ENCODE assay signal across 13 cellular contexts in the genomic region with DNA sequence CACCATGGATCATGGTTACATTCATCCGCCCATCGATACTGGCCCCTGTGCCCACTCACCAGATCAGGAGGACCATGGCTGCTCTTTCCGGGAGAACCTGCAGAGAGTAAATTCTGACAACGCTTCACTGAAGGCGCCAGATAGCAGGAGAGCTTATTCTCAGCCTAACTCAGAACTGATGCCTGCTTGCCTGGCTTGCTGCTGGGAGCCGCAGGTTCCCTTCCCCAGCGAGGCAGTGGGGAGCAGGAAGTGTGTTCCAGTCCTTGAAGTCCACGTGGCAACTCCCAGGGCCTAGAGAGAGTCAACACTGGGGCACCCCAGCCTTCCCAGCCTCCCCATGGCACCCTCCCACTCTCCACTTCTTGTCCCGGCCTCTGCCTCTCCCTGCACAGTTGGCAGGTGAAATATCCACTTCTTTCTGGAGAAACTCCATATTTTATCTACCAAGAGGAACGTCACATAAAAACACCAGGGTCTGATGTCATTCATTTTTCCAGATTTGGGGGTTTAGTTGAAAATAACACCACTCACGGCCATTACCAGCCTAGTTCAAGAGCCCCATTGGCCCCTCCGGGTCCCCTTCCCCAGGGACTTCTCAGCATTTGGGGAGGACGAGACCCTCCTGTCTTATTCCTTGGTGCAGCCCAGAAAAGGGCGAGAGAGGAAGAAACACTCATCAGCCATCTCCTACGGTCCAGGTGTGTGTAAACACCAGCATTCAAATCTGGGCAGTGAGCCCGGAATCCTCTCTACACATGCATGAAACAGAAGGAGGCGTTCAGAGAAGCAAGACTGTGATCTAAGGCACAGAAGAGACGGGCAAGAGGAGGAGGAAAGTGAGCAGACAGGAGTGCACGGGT. TPM values are rescaled to one million over a fixed set of nuclear protein-coding genes. Genes with fewer than 3 reads are reported as not detected.
DNase-seq lines count a peak whose midpoint lies in the region; ATAC-seq and TF ChIP-seq lines count a peak whose summit lies in the region.
"Had no signal": no experiment of that assay in that cellular context is flagged by ENCODE, and none has a peak within 500 bp of the region (broad histone marks: within the 10 kb centered on the region; RNA-seq: fewer than 3 reads in every experiment).

No MANE protein-coding gene starts in this region.

- H3K9me3 Mint-ChIP-seq in WTC11, result 0 out of 2 replicates have a peak, but pooled peaks cover under 1% of the 10 kb centered on the region
- H3K9me3 Mint-ChIP-seq: activated CD4-positive, alpha-beta memory T cell treated with anti-CD3 and anti-CD28 coated beads for 36 hours had no signal

- H3K4me1 ChIP-seq in left lung, result peaks cover 3 to 23% of the 10 kb centered on the region in 2 donors
- peaks cover 5% of the 10 kb centered on the region for H3K4me1 ChIP-seq in colonic mucosa

- H3K27me3 ChIP-seq in left lung, result peaks cover 0 to 45% of the 10 kb centered on the region in 2 donors
- H3K27me3 ChIP-seq in colonic mucosa, result peaks cover 28% of the 10 kb centered on the region
- H3K27me3 ChIP-seq: tibial artery had no signal

- H3K4me1 Mint-ChIP-seq in WTC11, result peaks cover 35% of the 10 kb centered on the region

- no peak overlapping the region for H3K4me3 ChIP-seq in left lung
- H3K4me3 ChIP-seq in colonic mucosa, result no peak overlapping the region
- H3K4me3 ChIP-seq: tibial artery had no signal

- no peak overlapping the region for H3K4me3 Mint-ChIP-seq in WTC11
- H3K4me3 Mint-ChIP-seq: activated CD4-positive, alpha-beta memory T cell treated with anti-CD3 and anti-CD28 coated beads for 36 hours had no signal

- H3K27ac ChIP-seq in left lung, result no peak overlapping the region
- H3K27ac ChIP-seq in colonic mucosa, result no peak overlapping the region
- H3K27ac ChIP-seq: tibial artery had no signal

- intact Hi-C loops in left lung (cut with DNase I) (no loop called here), colonic mucosa (cut with DNase I) (no loop called here)

- CTCF ChIA-PET in WTC11 (lab: Charles Lee), result interaction anchor here (1.4 to 2.0 kb wide), 2 partner anchors 23 to 33 kb away, joined by 3 to 13 read pairs; no protein-coding TSS in a partner anchor

- no peak overlapping the region for H3K9ac ChIP-seq in colonic mucosa (ENCODE audit: low read depth in 2 of 2, low read length in 2 of 2)

- H3K27me3 Mint-ChIP-seq in WTC11 (ENCODE audit: low read depth), result peaks cover 20% of the 10 kb centered on the region

- H3K9me3 ChIP-seq in left lung, result no peaks in the 10 kb centered on the region
- H3K9me3 ChIP-seq in colonic mucosa, result no peaks in the 10 kb centered on the region
- H3K9me3 ChIP-seq: tibial artery had no signal

- H3K36me3 Mint-ChIP-seq in WTC11, result peaks cover 3% of the 10 kb centered on the region
- H3K36me3 Mint-ChIP-seq: activated CD4-positive, alpha-beta memory T cell treated with anti-CD3 and anti-CD28 coated beads for 36 hours had no signal

- TF ChIP-seq CTCF in WTC11 (IDR thresholded peaks at IDR 0.05) (no peak), left lung (IDR thresholded peaks at IDR 0.05) (no peak), colonic mucosa (IDR thresholded peaks at IDR 0.05) (no peak)

- H3K36me3 ChIP-seq in left lung (no peaks in the 10 kb centered on the region), colonic mucosa (no peaks in the 10 kb centered on the region)
- H3K36me3 ChIP-seq: tibial artery had no signal

- ATAC-seq in WTC11 (no peak), left lung (peak; percentile 42), GM18519 (IDR thresholded peaks at IDR 0.05; ENCODE audit: low FRiP score, unreplicated experiment) (no peak)

- POLR2A ChIA-PET in WTC11 (lab: Charles Lee), result no interaction called here

- H3K27ac Mint-ChIP-seq in WTC11, result peak overlapping the region; percentile 70
- H3K27ac Mint-ChIP-seq: activated CD4-positive, alpha-beta memory T cell treated with anti-CD3 and anti-CD28 coated beads for 36 hours had no signal

- DNase-seq in A172 (ENCODE audit: low spot score) (peak; percentile 13), NCI-H1092 treated with DMSO at 0.1 percent for 48 hours (lab: John Stamatoyannopoulos, UW) (peak; percentile 64), WTC11 (ENCODE audit: low spot score) (no peak), left lung (peak in 1 of 2 donors; percentile 72), NCI-H774 (lab: John Stamatoyannopoulos, UW) (no peak), NCI-H1694 treated with DMSO at 0.1 percent for 48 hours (lab: John Stamatoyannopoulos, UW) (no peak), colonic mucosa (no peak)
- DNase-seq: activated CD4-positive, alpha-beta memory T cell treated with anti-CD3 and anti-CD28 coated beads for 36 hours; activated naive CD4-positive, alpha-beta T cell treated with Interleukin-2 at 50 U/mL for 16 hours; T-helper 1 cell had no signal

TF ChIP-seq in WTC11, 78 proteins besides CTCF, POLR2A, EP300 and RAD21 (continues in another document):
- TF ChIP-seq, protein P1, sequence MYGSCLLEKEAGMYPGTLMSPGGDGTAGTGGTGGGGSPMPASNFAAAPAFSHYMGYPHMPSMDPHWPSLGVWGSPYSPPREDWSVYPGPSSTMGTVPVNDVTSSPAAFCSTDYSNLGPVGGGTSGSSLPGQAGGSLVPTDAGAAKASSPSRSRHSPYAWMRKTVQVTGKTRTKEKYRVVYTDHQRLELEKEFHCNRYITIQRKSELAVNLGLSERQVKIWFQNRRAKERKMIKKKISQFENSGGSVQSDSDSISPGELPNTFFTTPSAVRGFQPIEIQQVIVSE (CRISPR knock-in tag; IDR thresholded peaks at IDR 0.05; ENCODE audit: borderline replicate concordance), result no peak
- TF ChIP-seq E2F1 (CRISPR knock-in tag; IDR thresholded peaks at IDR 0.05), result no peak
- TF ChIP-seq AFF4 (CRISPR knock-in tag; IDR thresholded peaks at IDR 0.05; ENCODE audit: borderline replicate concordance), result no peak
- no peak for TF ChIP-seq ZBTB43 (CRISPR knock-in tag; IDR thresholded peaks at IDR 0.05)
- TF ChIP-seq, protein P2, sequence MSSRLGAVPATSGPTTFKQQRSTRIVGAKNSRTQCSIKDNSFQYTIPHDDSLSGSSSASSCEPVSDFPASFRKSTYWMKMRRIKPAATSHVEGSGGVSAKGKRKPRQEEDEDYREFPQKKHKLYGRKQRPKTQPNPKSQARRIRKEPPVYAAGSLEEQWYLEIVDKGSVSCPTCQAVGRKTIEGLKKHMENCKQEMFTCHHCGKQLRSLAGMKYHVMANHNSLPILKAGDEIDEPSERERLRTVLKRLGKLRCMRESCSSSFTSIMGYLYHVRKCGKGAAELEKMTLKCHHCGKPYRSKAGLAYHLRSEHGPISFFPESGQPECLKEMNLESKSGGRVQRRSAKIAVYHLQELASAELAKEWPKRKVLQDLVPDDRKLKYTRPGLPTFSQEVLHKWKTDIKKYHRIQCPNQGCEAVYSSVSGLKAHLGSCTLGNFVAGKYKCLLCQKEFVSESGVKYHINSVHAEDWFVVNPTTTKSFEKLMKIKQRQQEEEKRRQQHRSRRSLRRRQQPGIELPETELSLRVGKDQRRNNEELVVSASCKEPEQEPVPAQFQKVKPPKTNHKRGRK (CRISPR knock-in tag; IDR thresholded peaks at IDR 0.05; ENCODE audit: borderline replicate concordance), result no peak

RNA-seq across cellular contexts. Expression of gene TUBB6, which starts 3.5 kb away (rescaled TPM):
- 464 and 479 TPM in 2 replicates for total RNA-seq in A172 (2014; rRNA removed; shearing (Covaris generic))
- total RNA-seq in WTC11 (2021) (137 to 240 TPM (median 149 TPM) in 3 replicates), left lung (100 to 1,000 TPM in 1 of 2 donors, 10 to 100 TPM in 1; 90.0 to 140 TPM), colonic mucosa (10 to 100 TPM in 1 of 2 donors, 1 to 10 TPM in 1; 7.8 to 41.6 TPM)

RNA-seq across cellular contexts. Expression of gene CIDEA, which starts 50.4 kb away (rescaled TPM):
- total RNA-seq in A172 (2014; rRNA removed; shearing (Covaris generic)), result not detected in 2 replicates
- total RNA-seq in WTC11 (2021), result 0.23 to 0.50 TPM (median 0.23 TPM) in 3 replicates
- not detected for total RNA-seq in left lung
- total RNA-seq in colonic mucosa, result not detected
- total RNA-seq: activated CD4-positive, alpha-beta memory T cell treated with anti-CD3 and anti-CD28 coated beads for 36 hours; cerebellum had no signal

Comparison
In these comparisons a context has a peak if more than half of its experiments do, and no peak if none do; other contexts are left out.
1. DNase-seq: peak in A172 (single experiment) and NCI-H1092 treated with DMSO at 0.1 percent for 48 hours (single experiment); none in WTC11 (single experiment), NCI-H774 (single experiment), NCI-H1694 treated with DMSO at 0.1 percent for 48 hours (single experiment) and colonic mucosa (single experiment).